1 cellular context compared by ENCODE assay signal in genomic region chr20:49045440-49046086, GRCh38.
TF ChIP-seq lines count a peak whose summit lies in the region.

No MANE protein-coding gene starts in this region.

TF ChIP-seq in HepG2, 621 proteins besides CTCF, POLR2A, EP300 and RAD21 (continued from another document and continues in another):
- TF ChIP-seq ZNF276 (CRISPR knock-in tag; IDR thresholded peaks at IDR 0.05; ENCODE audit: low read depth) (0 out of 2 replicates have a peak, but pooled peaks have one; percentile 56), MLXIP (CRISPR knock-in tag; IDR thresholded peaks at IDR 0.05; ENCODE audit: borderline replicate concordance) (no peak), ADNP (CRISPR knock-in tag; IDR thresholded peaks at IDR 0.05) (peak; percentile 76), NR2C2 (CRISPR knock-in tag; IDR thresholded peaks at IDR 0.05; ENCODE audit: borderline replicate concordance) (no peak), CENPX (CRISPR knock-in tag; IDR thresholded peaks at IDR 0.05) (no peak), E2F2 (CRISPR knock-in tag; IDR thresholded peaks at IDR 0.05; ENCODE audit: borderline replicate concordance) (peak; percentile 90; the same call in 1 of the 2 replicates), PLSCR1 (CRISPR knock-in tag; IDR thresholded peaks at IDR 0.05; ENCODE audit: borderline replicate concordance) (no peak), MYPOP (CRISPR knock-in tag; IDR thresholded peaks at IDR 0.05) (no peak), ZNF274 (CRISPR knock-in tag; IDR thresholded peaks at IDR 0.05) (no peak; the same call in 1 of the 2 replicates), NR2F1 (CRISPR knock-in tag; IDR thresholded peaks at IDR 0.05) (peak in 1 of 2 experiments; percentile 11; a peak in 1 of 4 replicates), ZNF160 (CRISPR knock-in tag; IDR thresholded peaks at IDR 0.05) (no peak), NRL (CRISPR knock-in tag; IDR thresholded peaks at IDR 0.05; ENCODE audit: borderline replicate concordance) (no peak; the same call in 1 of the 2 replicates), SP140L (CRISPR knock-in tag; IDR thresholded peaks at IDR 0.05; ENCODE audit: borderline replicate concordance) (no peak), HMG20A (CRISPR knock-in tag; IDR thresholded peaks at IDR 0.05; ENCODE audit: borderline replicate concordance) (no peak), KAT7 (CRISPR knock-in tag; IDR thresholded peaks at IDR 0.05; ENCODE audit: borderline replicate concordance) (0 out of 2 replicates have a peak, but pooled peaks have one; percentile 19), PRMT3 (CRISPR knock-in tag; IDR thresholded peaks at IDR 0.05; ENCODE audit: borderline replicate concordance, low read depth) (peak; percentile 50; the same call in 1 of the 2 replicates), GFI1 (CRISPR knock-in tag; IDR thresholded peaks at IDR 0.05; ENCODE audit: borderline replicate concordance) (peak; percentile 79), FUBP1 (CRISPR knock-in tag; IDR thresholded peaks at IDR 0.05; ENCODE audit: borderline replicate concordance) (0 out of 2 replicates have a peak, but pooled peaks have one; percentile 13), BHLHE40 (IDR thresholded peaks at IDR 0.05; ENCODE audit: low read length) (no peak), NAIF1 (CRISPR knock-in tag; IDR thresholded peaks at IDR 0.05; ENCODE audit: borderline replicate concordance) (no peak), RNF219 (CRISPR knock-in tag; IDR thresholded peaks at IDR 0.05) (no peak), LCORL (IDR thresholded peaks at IDR 0.05) (no peak), LCORL (CRISPR knock-in tag; IDR thresholded peaks at IDR 0.05) (no peak), ZBTB38 (CRISPR knock-in tag; IDR thresholded peaks at IDR 0.05) (peak; percentile 81), ZNF510 (CRISPR knock-in tag; IDR thresholded peaks at IDR 0.05; ENCODE audit: low read depth) (no peak), ZBTB2 (CRISPR knock-in tag; IDR thresholded peaks at IDR 0.05; ENCODE audit: low read depth) (no peak), ZNF782 (CRISPR knock-in tag; IDR thresholded peaks at IDR 0.05; ENCODE audit: borderline replicate concordance) (peak; percentile 25; the same call in 1 of the 2 replicates), FOXO4 (CRISPR knock-in tag; conservative IDR thresholded peaks at IDR 0.05) (peak; percentile 93; the same call in 1 of the 2 replicates), DZIP1 (CRISPR knock-in tag; IDR thresholded peaks at IDR 0.05) (no peak), DNMT3B (CRISPR knock-in tag; conservative IDR thresholded peaks at IDR 0.05) (0 out of 2 replicates have a peak, but pooled peaks have one; percentile 62), FOXP4 (CRISPR knock-in tag; IDR thresholded peaks at IDR 0.05) (0 out of 2 replicates have a peak, but pooled peaks have one; percentile 13), NFIB (CRISPR knock-in tag; IDR thresholded peaks at IDR 0.05; ENCODE audit: borderline replicate concordance) (no peak)
